In genomic region chr1:36156329-36157114, GRCh38 we compare ENCODE assay signal across 8 cellular contexts. TPM values are rescaled to one million over a fixed set of nuclear protein-coding genes. Genes with fewer than 3 reads are reported as not detected.
DNase-seq lines count a peak whose midpoint lies in the region; ATAC-seq and TF ChIP-seq lines count a peak whose summit lies in the region.

No MANE protein-coding gene starts in this region.

- TF ChIP-seq CTCF in natural killer cell (IDR thresholded peaks at IDR 0.05) (no peak), type B pancreatic cell (conservative IDR thresholded peaks at IDR 0.05) (no peak)

- peaks cover 29% of the 10 kb centered on the region for H3K36me3 Mint-ChIP-seq in activated T-helper 17 cell treated with anti-CD3 and anti-CD28 coated beads, Interleukin-2, amount 50 U/mL, for 72 hours (ENCODE audit: low read depth)
- H3K36me3 Mint-ChIP-seq in natural killer cell (no peaks in the 10 kb centered on the region), type B pancreatic cell (peaks cover 9% of the 10 kb centered on the region)

- peak overlapping the region; percentile 95 for H3K4me3 Mint-ChIP-seq in activated T-helper 17 cell treated with anti-CD3 and anti-CD28 coated beads, Interleukin-2, amount 50 U/mL, for 72 hours
- H3K4me3 Mint-ChIP-seq in natural killer cell (peak overlapping the region; percentile 87), type B pancreatic cell (peak overlapping the region; percentile 90)

- H3K9me3 Mint-ChIP-seq in activated T-helper 17 cell treated with anti-CD3 and anti-CD28 coated beads, Interleukin-2, amount 50 U/mL, for 72 hours, result no peaks in the 10 kb centered on the region
- H3K9me3 Mint-ChIP-seq in natural killer cell (no peaks in the 10 kb centered on the region), type B pancreatic cell (no peaks in the 10 kb centered on the region)

- peaks cover 33% of the 10 kb centered on the region for H3K4me1 Mint-ChIP-seq in activated T-helper 17 cell treated with anti-CD3 and anti-CD28 coated beads, Interleukin-2, amount 50 U/mL, for 72 hours
- H3K4me1 Mint-ChIP-seq in natural killer cell (peaks cover 63 to 80% of the 10 kb centered on the region in 2 donors), type B pancreatic cell (ENCODE audit: unreplicated experiment) (peaks cover 47% of the 10 kb centered on the region)

- peak overlapping the region; percentile 94 for H3K27ac Mint-ChIP-seq in activated T-helper 17 cell treated with anti-CD3 and anti-CD28 coated beads, Interleukin-2, amount 50 U/mL, for 72 hours
- H3K27ac Mint-ChIP-seq in natural killer cell (peak overlapping the region; percentile 89 to 99), type B pancreatic cell (peak overlapping the region; percentile 93)

- no peaks in the 10 kb centered on the region for H3K27me3 Mint-ChIP-seq in activated T-helper 17 cell treated with anti-CD3 and anti-CD28 coated beads, Interleukin-2, amount 50 U/mL, for 72 hours
- H3K27me3 Mint-ChIP-seq in natural killer cell (ENCODE audit: low read depth in 2 of 2) (no peaks in the 10 kb centered on the region), type B pancreatic cell (no peaks in the 10 kb centered on the region)

- peak overlapping the region; percentile 93 for H3K4me3 ChIP-seq in GM08714 (ENCODE audit: low read length)

- intact Hi-C loops in natural killer cell (cut with micrococcal nuclease), result loop anchor here (1.0 kb wide), 1 partner anchor 7 kb away; the partner anchor contains the start of gene TRAPPC3

- ATAC-seq in HG03108 (IDR thresholded peaks at IDR 0.05; ENCODE audit: unreplicated experiment) (peak; percentile 12), natural killer cell (peak in 2 of 3 donors; percentile 16 to 24), GM21737 (IDR thresholded peaks at IDR 0.05; ENCODE audit: unreplicated experiment) (no peak)
- peak; percentile 25 for ATAC-seq in activated T-helper 17 cell treated with anti-CD3 and anti-CD28 coated beads, Interleukin-2, amount 50 U/mL, for 72 hours (replicated peaks)

- DNase-seq in OCI-M1 (lab: John Stamatoyannopoulos, UW) (peak; percentile 78), fibroblast of peridontal ligament (ENCODE audit: extremely low read depth) (peak; percentile 30), natural killer cell (peak; percentile 53), type B pancreatic cell (ENCODE audit: extremely low spot score, unreplicated experiment) (peak; percentile 81)

RNA-seq across cellular contexts. Expression of gene MAP7D1, which starts 0.6 kb away (rescaled TPM):
- total RNA-seq in activated T-helper 17 cell treated with anti-CD3 and anti-CD28 coated beads, Interleukin-2, amount 50 U/mL, for 72 hours, result 100 to 1,000 TPM in 1 of 2 donors, 10 to 100 TPM in 1; 97.9 to 164 TPM
- total RNA-seq in natural killer cell (100 to 1,000 TPM; 213 to 232 (median 230) TPM), type B pancreatic cell (ENCODE audit: low replicate concordance) (94.5 and 112 TPM in 2 replicates)

RNA-seq across cellular contexts. Expression of gene TRAPPC3, which starts 7.2 kb away (rescaled TPM):
- 10 to 100 TPM; 47.8 to 72.6 TPM for total RNA-seq in activated T-helper 17 cell treated with anti-CD3 and anti-CD28 coated beads, Interleukin-2, amount 50 U/mL, for 72 hours
- total RNA-seq in natural killer cell (10 to 100 TPM; 28.0 to 34.7 (median 34.3) TPM), type B pancreatic cell (ENCODE audit: low replicate concordance) (63.4 and 75.6 TPM in 2 replicates)

RNA-seq across cellular contexts. Expression of gene COL8A2, which starts 31.5 kb away (rescaled TPM):
- under 1 TPM in 1 of 2 donors, not detected in 1; 0.08 TPM for total RNA-seq in activated T-helper 17 cell treated with anti-CD3 and anti-CD28 coated beads, Interleukin-2, amount 50 U/mL, for 72 hours
- total RNA-seq in natural killer cell (under 1 TPM; 0.09 to 0.20 (median 0.14) TPM), type B pancreatic cell (ENCODE audit: low replicate concordance) (0.14 and 2.5 TPM in 2 replicates)

Comparison
In these comparisons a context has a peak if more than half of its experiments do, and no peak if none do; other contexts are left out.
1. DNase-seq: peak in every context shown above with its lines; median percentile 81 in type B pancreatic cell; 78 in OCI-M1; 53 in natural killer cell; 30 in fibroblast of peridontal ligament.